ENCODE assay signal across 10 cellular contexts in the genomic region with DNA sequence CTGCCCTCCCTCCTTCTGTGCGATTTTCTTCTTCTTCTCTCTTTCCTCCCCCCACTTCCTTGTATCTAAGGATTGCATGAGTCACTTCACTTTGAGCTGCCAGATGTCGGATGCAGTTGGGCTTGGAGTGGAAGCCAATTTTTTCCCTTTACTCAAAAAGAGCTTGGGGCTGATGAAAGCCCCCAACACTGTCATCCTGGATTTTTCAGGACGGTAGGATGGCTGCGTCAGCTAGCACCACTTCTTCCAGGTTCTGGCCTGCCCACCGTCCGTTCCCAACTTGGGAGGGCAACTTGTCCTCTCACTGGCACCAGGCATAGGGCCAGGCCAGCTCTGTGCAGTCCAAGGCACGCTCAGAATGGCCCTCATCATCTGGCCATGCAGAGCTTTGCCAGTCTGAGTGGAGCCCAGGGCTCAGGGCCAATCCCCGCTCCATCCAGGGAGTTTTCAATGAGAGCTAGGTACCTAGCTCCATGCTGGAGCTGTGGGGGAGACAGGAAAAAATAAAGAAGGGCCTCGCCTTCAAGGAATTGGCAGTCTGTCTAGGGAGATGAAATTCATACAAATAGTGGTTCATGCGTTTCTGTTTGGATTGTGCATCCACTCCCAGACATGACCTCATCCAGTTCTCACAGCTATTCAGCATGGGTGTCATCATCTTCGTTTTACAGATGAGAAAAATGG. TPM values are rescaled to one million over a fixed set of nuclear protein-coding genes. Genes with fewer than 3 reads are reported as not detected.
DNase-seq lines count a peak whose midpoint lies in the region; ATAC-seq, FAIRE-seq and TF ChIP-seq lines count a peak whose summit lies in the region.
"Had no signal": no experiment of that assay in that cellular context is flagged by ENCODE, and none has a peak within 500 bp of the region (broad histone marks: within the 10 kb centered on the region; RNA-seq: fewer than 3 reads in every experiment).

No MANE protein-coding gene starts in this region.

- H3K4me1 ChIP-seq in psoas muscle, result peaks cover 53% of the 10 kb centered on the region

- H3K4me3 ChIP-seq in foreskin fibroblast (ENCODE audit: low read depth in 1 of 2, low read length in 2 of 2) (no peak overlapping the region), psoas muscle (no peak overlapping the region)

- H3K27me3 ChIP-seq in psoas muscle (ENCODE audit: insufficient read depth in 3 of 3, low read length in 2 of 3), result no peaks in the 10 kb centered on the region

- 10 to 20% (median 17%) methylated on average over 11 of the region's 11 CpGs for WGBS in psoas muscle, 3 donors

- ATAC-seq in psoas muscle (peak; percentile 73 to 91 (median 89)), GM21576 (IDR thresholded peaks at IDR 0.05; ENCODE audit: unreplicated experiment) (no peak)
- ATAC-seq: natural killer cell treated with Interleukin-12 subunit alpha and Interleukin-12 subunit beta and Interleukin-15 and Interleukin-18, amount 100 ng/mL, for 72 hours had no signal

- peak overlapping the region; percentile 56 for H3K27ac ChIP-seq in psoas muscle

- DNase-seq in Daoy (ENCODE audit: low read depth) (peak; percentile 77), RCC 7860 (ENCODE audit: low spot score) (peak; percentile 44), foreskin fibroblast (peak; percentile 66 to 85), psoas muscle (peak; percentile 60 to 93), AML-193 (lab: John Stamatoyannopoulos, UW) (no peak), NCI-H526 (lab: John Stamatoyannopoulos, UW) (no peak), mesenteric fat pad (ENCODE audit: low spot score) (no peak)
- DNase-seq: activated T-cell treated with anti-CD3 and anti-CD28 coated beads, Interleukin-2, amount 50 U/mL, for 48 hours had no signal

- no peaks in the 10 kb centered on the region for H3K9me3 ChIP-seq in psoas muscle

- no peak for FAIRE-seq in RCC 7860 (lab: Jason Lieb, UNC)

- H3K36me3 ChIP-seq in psoas muscle (ENCODE audit: insufficient read depth in 1 of 2, low read depth in 1 of 2), result no peaks in the 10 kb centered on the region

- intact Hi-C loops in psoas muscle (cut with DNase I), result no loop called here

- TF ChIP-seq CTCF in foreskin fibroblast (IDR thresholded peaks at IDR 0.05; ENCODE audit: low read depth, low read length) (no peak), psoas muscle (IDR thresholded peaks at IDR 0.05) (no peak)

RNA-seq across cellular contexts. Expression of a gene that starts 47.7 kb away (rescaled TPM):
- 0.06 and 0.21 TPM in 2 replicates for total RNA-seq in Daoy (2014; rRNA removed; shearing (Covaris generic))
- total RNA-seq in psoas muscle (10 to 100 TPM in 1 of 4 donors, 1 to 10 TPM in 3; 3.8 to 10.8 (median 5.7) TPM), mesenteric fat pad (5.0 TPM)
- 1 to 10 TPM in 2 of 3 donors, under 1 TPM in 1; 0.42 to 2.5 (median 1.6) TPM for polyA plus RNA-seq in psoas muscle
- total RNA-seq: natural killer cell treated with Interleukin-12 subunit alpha and Interleukin-12 subunit beta and Interleukin-15 and Interleukin-18, amount 100 ng/mL, for 72 hours had no signal

Comparison
In these comparisons a context has a peak if more than half of its experiments do, and no peak if none do; other contexts are left out.
1. DNase-seq: peak in Daoy (single experiment), RCC 7860 (single experiment), foreskin fibroblast (2 of 2) and psoas muscle (2 of 2); none in AML-193 (0 of 2), NCI-H526 (0 of 2) and mesenteric fat pad (single experiment).